8 cellular contexts compared by ENCODE assay signal in genomic region chr9:131747352-131747751, GRCh38. TPM values are rescaled to one million over a fixed set of nuclear protein-coding genes. Genes with fewer than 3 reads are reported as not detected.
DNase-seq lines count a peak whose midpoint lies in the region; ATAC-seq and TF ChIP-seq lines count a peak whose summit lies in the region.

No MANE protein-coding gene starts in this region.

- no peak overlapping the region for H3K4me3 Mint-ChIP-seq in activated naive CD8-positive, alpha-beta T cell treated with anti-CD3 and anti-CD28 coated beads, Interleukin-2, amount 50 U/mL, for 24 hours
- no peak overlapping the region for H3K4me3 Mint-ChIP-seq in activated naive CD8-positive, alpha-beta T cell treated with anti-CD3 and anti-CD28 coated beads for 36 hours
- H3K4me3 Mint-ChIP-seq in activated CD8-positive, alpha-beta T cell treated with anti-CD3 and anti-CD28 coated beads for 36 hours, result no peak overlapping the region

- CTCF ChIA-PET in activated CD8-positive, alpha-beta T cell treated with anti-CD3 and anti-CD28 coated beads for 36 hours (lab: Charles Lee), result interaction anchor here (1.0 to 1.7 kb wide), 4 partner anchors 8 to 505 kb away, joined by 3 to 6 read pairs (median 4); no protein-coding TSS in a partner anchor

- H3K27ac ChIP-seq in left ventricle myocardium inferior (replicated peaks), result no peak overlapping the region

- no peaks in the 10 kb centered on the region for H3K9me3 Mint-ChIP-seq in activated naive CD8-positive, alpha-beta T cell treated with anti-CD3 and anti-CD28 coated beads, Interleukin-2, amount 50 U/mL, for 24 hours
- H3K9me3 Mint-ChIP-seq in activated naive CD8-positive, alpha-beta T cell treated with anti-CD3 and anti-CD28 coated beads for 36 hours, result no peaks in the 10 kb centered on the region
- H3K9me3 Mint-ChIP-seq in activated CD8-positive, alpha-beta T cell treated with anti-CD3 and anti-CD28 coated beads for 36 hours, result no peaks in the 10 kb centered on the region

- no peaks in the 10 kb centered on the region for H3K36me3 ChIP-seq in left ventricle myocardium inferior

- H3K36me3 Mint-ChIP-seq in activated naive CD8-positive, alpha-beta T cell treated with anti-CD3 and anti-CD28 coated beads, Interleukin-2, amount 50 U/mL, for 24 hours (ENCODE audit: low read depth), result no peaks in the 10 kb centered on the region
- no peaks in the 10 kb centered on the region for H3K36me3 Mint-ChIP-seq in activated naive CD8-positive, alpha-beta T cell treated with anti-CD3 and anti-CD28 coated beads for 36 hours
- no peaks in the 10 kb centered on the region for H3K36me3 Mint-ChIP-seq in activated CD8-positive, alpha-beta T cell treated with anti-CD3 and anti-CD28 coated beads for 36 hours (ENCODE audit: low read depth)

- TF ChIP-seq CTCF in activated CD8-positive, alpha-beta T cell treated with anti-CD3 and anti-CD28 coated beads for 36 hours (IDR thresholded peaks at IDR 0.05), result peak; percentile 46
- TF ChIP-seq CTCF in left ventricle myocardium inferior (IDR thresholded peaks at IDR 0.05; ENCODE audit: borderline replicate concordance) (peak; percentile 73), omental fat pad (IDR thresholded peaks at IDR 0.05) (no peak)

- ATAC-seq in activated naive CD8-positive, alpha-beta T cell treated with anti-CD3 and anti-CD28 coated beads, Interleukin-2, amount 50 U/mL, for 24 hours, result peak; percentile 40
- peak; percentile 58 for ATAC-seq in activated CD8-positive, alpha-beta T cell treated with anti-CD3 and anti-CD28 coated beads for 36 hours
- ATAC-seq in stimulated activated naive CD8-positive, alpha-beta T cell treated with anti-CD3 and anti-CD28 coated beads, Interleukin-15, Interleukin-2, amounts not matched to agents 100 U/mL and 50 U/mL, for 24 hours, result peak; percentile 49
- no peak for ATAC-seq in omental fat pad (ENCODE audit: low FRiP score)

- no peak overlapping the region for H3K27ac Mint-ChIP-seq in activated naive CD8-positive, alpha-beta T cell treated with anti-CD3 and anti-CD28 coated beads, Interleukin-2, amount 50 U/mL, for 24 hours
- H3K27ac Mint-ChIP-seq in activated naive CD8-positive, alpha-beta T cell treated with anti-CD3 and anti-CD28 coated beads for 36 hours, result no peak overlapping the region
- no peak overlapping the region for H3K27ac Mint-ChIP-seq in activated CD8-positive, alpha-beta T cell treated with anti-CD3 and anti-CD28 coated beads for 36 hours

- no peaks in the 10 kb centered on the region for H3K27me3 Mint-ChIP-seq in activated naive CD8-positive, alpha-beta T cell treated with anti-CD3 and anti-CD28 coated beads, Interleukin-2, amount 50 U/mL, for 24 hours
- H3K27me3 Mint-ChIP-seq in activated naive CD8-positive, alpha-beta T cell treated with anti-CD3 and anti-CD28 coated beads for 36 hours, result no peaks in the 10 kb centered on the region
- H3K27me3 Mint-ChIP-seq in activated CD8-positive, alpha-beta T cell treated with anti-CD3 and anti-CD28 coated beads for 36 hours, result no peaks in the 10 kb centered on the region

- intact Hi-C loops in activated CD8-positive, alpha-beta T cell treated with anti-CD3 and anti-CD28 coated beads for 36 hours (cut with micrococcal nuclease), result no loop called here
- intact Hi-C loops in left ventricle myocardium inferior (cut with micrococcal nuclease), result loop anchor here (10.0 kb wide), 1 partner anchor 393 kb away; no protein-coding TSS in a partner anchor

- peaks cover 12% of the 10 kb centered on the region for H3K4me1 ChIP-seq in left ventricle myocardium inferior

- POLR2A ChIA-PET in activated CD8-positive, alpha-beta T cell treated with anti-CD3 and anti-CD28 coated beads for 36 hours (lab: Charles Lee), result no interaction called here

- no peaks in the 10 kb centered on the region for H3K27me3 ChIP-seq in left ventricle myocardium inferior (ENCODE audit: low read depth)

- no peak overlapping the region for H3K4me3 ChIP-seq in left ventricle myocardium inferior

- no peak for DNase-seq in activated naive CD8-positive, alpha-beta T cell treated with anti-CD3 and anti-CD28 coated beads, Interleukin-2, amount 50 U/mL, for 24 hours
- DNase-seq in activated naive CD8-positive, alpha-beta T cell treated with anti-CD3 and anti-CD28 coated beads for 36 hours, result no peak
- peak; percentile 67 for DNase-seq in NCI-H1694 treated with DMSO at 0.1 percent for 48 hours (lab: John Stamatoyannopoulos, UW)
- peak; percentile 50 for DNase-seq in activated CD8-positive, alpha-beta T cell treated with anti-CD3 and anti-CD28 coated beads for 36 hours
- no peak for DNase-seq in left ventricle myocardium inferior
- no peak for DNase-seq in stimulated activated naive CD8-positive, alpha-beta T cell treated with anti-CD3 and anti-CD28 coated beads, Interleukin-15, Interleukin-2, amounts not matched to agents 100 U/mL and 50 U/mL, for 24 hours
- no peak for DNase-seq in omental fat pad (ENCODE audit: low spot score)
- DNase-seq in NCI-H128 (lab: John Stamatoyannopoulos, UW; ENCODE audit: unreplicated experiment), result no peak

- peaks cover 24% of the 10 kb centered on the region for H3K4me1 Mint-ChIP-seq in activated naive CD8-positive, alpha-beta T cell treated with anti-CD3 and anti-CD28 coated beads, Interleukin-2, amount 50 U/mL, for 24 hours
- peaks cover 28% of the 10 kb centered on the region for H3K4me1 Mint-ChIP-seq in activated naive CD8-positive, alpha-beta T cell treated with anti-CD3 and anti-CD28 coated beads for 36 hours
- H3K4me1 Mint-ChIP-seq in activated CD8-positive, alpha-beta T cell treated with anti-CD3 and anti-CD28 coated beads for 36 hours (ENCODE audit: low read depth), result peaks cover 31% of the 10 kb centered on the region

- no peaks in the 10 kb centered on the region for H3K9me3 ChIP-seq in left ventricle myocardium inferior (replicated peaks)

RNA-seq across cellular contexts. Expression of gene RAPGEF1, which starts 7.5 kb away (rescaled TPM):
- total RNA-seq in activated naive CD8-positive, alpha-beta T cell treated with anti-CD3 and anti-CD28 coated beads for 36 hours, result 10 to 100 TPM; 82.3 to 89.0 TPM
- 10 to 100 TPM; 84.5 to 85.2 TPM for total RNA-seq in activated CD8-positive, alpha-beta T cell treated with anti-CD3 and anti-CD28 coated beads for 36 hours
- total RNA-seq in left ventricle myocardium inferior, result 95.9 TPM
- 10 to 100 TPM; 37.5 to 89.0 (median 62.8) TPM for total RNA-seq in omental fat pad

Comparison
In these comparisons a context has a peak if more than half of its experiments do, and no peak if none do; other contexts are left out.
1. DNase-seq: peak in NCI-H1694 treated with DMSO at 0.1 percent for 48 hours (single experiment) and activated CD8-positive, alpha-beta T cell treated with anti-CD3 and anti-CD28 coated beads for 36 hours (single experiment); none in activated naive CD8-positive, alpha-beta T cell treated with anti-CD3 and anti-CD28 coated beads, Interleukin-2, amount 50 U/mL, for 24 hours (single experiment), activated naive CD8-positive, alpha-beta T cell treated with anti-CD3 and anti-CD28 coated beads for 36 hours (single experiment), left ventricle myocardium inferior (single experiment), stimulated activated naive CD8-positive, alpha-beta T cell treated with anti-CD3 and anti-CD28 coated beads, Interleukin-15, Interleukin-2, amounts not matched to agents 100 U/mL and 50 U/mL, for 24 hours (single experiment), omental fat pad (single experiment) and NCI-H128 (single experiment).
2. CTCF ChIP-seq: peak in activated CD8-positive, alpha-beta T cell treated with anti-CD3 and anti-CD28 coated beads for 36 hours (single experiment) and left ventricle myocardium inferior (single experiment); none in omental fat pad (0 of 3).